In genomic region chr10:68496072-68496471, GRCh38 we compare ENCODE assay signal across 24 cellular contexts.
"Had no signal": no experiment of that assay in that cellular context is flagged by ENCODE, and none has a peak within 500 bp of the region (broad histone marks: within the 10 kb centered on the region; RNA-seq: fewer than 3 reads in every experiment).

No MANE protein-coding gene starts in this region.

- H3K4me1 ChIP-seq: esophagus squamous epithelium, gastrocnemius medialis, left lung, prostate gland, tibial artery had no signal

- H3K9me3 ChIP-seq: esophagus squamous epithelium, gastrocnemius medialis, left lung, neutrophil, ovary, prostate gland, spleen, tibial artery had no signal

- H3K36me3 ChIP-seq: ovary had no signal

- H3K4me3 ChIP-seq: esophagus squamous epithelium, gastrocnemius medialis, left lung, lung, ovary, prostate gland, spleen, tibial artery had no signal

- H3K27me3 Mint-ChIP-seq: naive thymus-derived CD4-positive, alpha-beta T cell had no signal

- H3K9me3 Mint-ChIP-seq: activated naive CD4-positive, alpha-beta T cell treated with anti-CD3 and anti-CD28 coated beads, Interleukin-2, amount 50 U/mL, for 72 hours; naive thymus-derived CD4-positive, alpha-beta T cell had no signal

- ATAC-seq: activated CD8-positive, alpha-beta T cell treated with anti-CD3 and anti-CD28 coated beads, Interleukin-2, amount 10 ng/mL, durations not matched to agents 7 days and 5 days; activated naive CD4-positive, alpha-beta T cell treated with anti-CD3 and anti-CD28 coated beads, Interleukin-2, amount 50 U/mL, for 72 hours; gastrocnemius medialis; left lung; naive thymus-derived CD4-positive, alpha-beta T cell; stimulated activated naive CD8-positive, alpha-beta T cell treated with anti-CD3 and anti-CD28 coated beads, Interleukin-15, Interleukin-2, amounts not matched to agents 100 U/mL and 50 U/mL, for 24 hours had no signal

- H3K27ac ChIP-seq: brain microvascular endothelial cell, esophagus squamous epithelium, gastrocnemius medialis, left lung, neutrophil, ovary, prostate gland, spleen, tibial artery, VCaP had no signal

- H3K4me3 Mint-ChIP-seq: activated CD8-positive, alpha-beta T cell treated with anti-CD3 and anti-CD28 coated beads, Interleukin-2, amount 10 ng/mL, durations not matched to agents 7 days and 5 days; naive thymus-derived CD4-positive, alpha-beta T cell had no signal

- H3K27me3 ChIP-seq: brain microvascular endothelial cell, esophagus squamous epithelium, gastrocnemius medialis, left lung, neutrophil, ovary, spleen, tibial artery had no signal

- DNase-seq: activated CD4-positive, alpha-beta T cell treated with anti-CD3 and anti-CD28 coated beads for 1 hour; activated CD4-positive, alpha-beta T cell treated with anti-CD3 and anti-CD28 coated beads, Interleukin-2, amount 50 U/mL, for 1 hour; activated CD8-positive, alpha-beta T cell treated with anti-CD3 and anti-CD28 coated beads, Interleukin-2, amount 10 ng/mL, durations not matched to agents 7 days and 5 days; aorta; brain microvascular endothelial cell; central memory CD4-positive, alpha-beta T cell; effector memory CD4-positive, alpha-beta T cell; esophagus squamous epithelium; gastrocnemius medialis; hippocampal formation; kidney glomerular epithelial cell; left lung; naive thymus-derived CD4-positive, alpha-beta T cell; ovary; spleen; stimulated activated CD4-positive, alpha-beta T cell treated with anti-CD3 and anti-CD28 coated beads, Interleukin-4, amount 100 ng/mL, for 1 hour; stimulated activated naive CD8-positive, alpha-beta T cell treated with anti-CD3 and anti-CD28 coated beads, Interleukin-15, Interleukin-2, amounts not matched to agents 100 U/mL and 50 U/mL, for 24 hours; SW 1271; tibial artery had no signal

- H3K27ac Mint-ChIP-seq: activated CD8-positive, alpha-beta T cell treated with anti-CD3 and anti-CD28 coated beads, Interleukin-2, amount 10 ng/mL, durations not matched to agents 7 days and 5 days; activated naive CD4-positive, alpha-beta T cell treated with anti-CD3 and anti-CD28 coated beads, Interleukin-2, amount 50 U/mL, for 72 hours had no signal
